ENCODE assay signal across 1 cellular context in the genomic region with DNA sequence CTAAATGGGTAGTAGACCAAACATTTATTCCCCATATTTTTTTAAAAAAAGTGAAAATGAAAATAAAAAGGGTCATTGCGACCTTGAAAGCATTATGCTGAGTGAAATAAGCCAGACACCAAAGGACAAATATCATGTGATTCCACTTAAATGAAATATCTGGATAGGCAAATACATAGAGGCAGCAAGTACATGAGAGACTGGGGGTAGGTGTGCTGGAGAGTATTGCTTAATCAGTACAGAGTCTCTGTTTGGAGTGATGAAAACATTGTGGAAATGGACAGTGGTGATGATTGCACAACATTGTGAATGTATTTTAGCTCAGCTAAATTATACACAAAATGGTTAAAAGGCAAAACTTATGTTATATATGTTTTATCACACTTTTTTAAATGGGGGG.
TF ChIP-seq lines count a peak whose summit lies in the region.

No MANE protein-coding gene starts in this region.

TF ChIP-seq in HepG2, 621 proteins besides CTCF, POLR2A, EP300 and RAD21 (continued from another document and continues in another):
- TF ChIP-seq, protein P1, sequence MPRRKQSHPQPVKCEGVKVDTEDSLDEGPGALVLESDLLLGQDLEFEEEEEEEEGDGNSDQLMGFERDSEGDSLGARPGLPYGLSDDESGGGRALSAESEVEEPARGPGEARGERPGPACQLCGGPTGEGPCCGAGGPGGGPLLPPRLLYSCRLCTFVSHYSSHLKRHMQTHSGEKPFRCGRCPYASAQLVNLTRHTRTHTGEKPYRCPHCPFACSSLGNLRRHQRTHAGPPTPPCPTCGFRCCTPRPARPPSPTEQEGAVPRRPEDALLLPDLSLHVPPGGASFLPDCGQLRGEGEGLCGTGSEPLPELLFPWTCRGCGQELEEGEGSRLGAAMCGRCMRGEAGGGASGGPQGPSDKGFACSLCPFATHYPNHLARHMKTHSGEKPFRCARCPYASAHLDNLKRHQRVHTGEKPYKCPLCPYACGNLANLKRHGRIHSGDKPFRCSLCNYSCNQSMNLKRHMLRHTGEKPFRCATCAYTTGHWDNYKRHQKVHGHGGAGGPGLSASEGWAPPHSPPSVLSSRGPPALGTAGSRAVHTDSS (CRISPR knock-in tag; conservative IDR thresholded peaks at IDR 0.05): no peak
- TF ChIP-seq YEATS2 (CRISPR knock-in tag; IDR thresholded peaks at IDR 0.05; ENCODE audit: borderline replicate concordance) (0 out of 2 replicates have a peak, but pooled peaks have one; percentile 20), CHD4 (IDR thresholded peaks at IDR 0.05; ENCODE audit: borderline replicate concordance, low read length) (0 out of 2 replicates have a peak, but pooled peaks have one; percentile 74), PRMT3 (CRISPR knock-in tag; IDR thresholded peaks at IDR 0.05; ENCODE audit: borderline replicate concordance, low read depth) (no peak), JUND (CRISPR knock-in tag; IDR thresholded peaks at IDR 0.05) (peak; percentile 77), ATF1 (CRISPR knock-in tag; IDR thresholded peaks at IDR 0.05) (peak; percentile 66; the same call in 1 of the 2 replicates), ZNF331 (CRISPR knock-in tag; IDR thresholded peaks at IDR 0.05) (peak; percentile 90; the same call in 1 of the 2 replicates), ZNF335 (CRISPR knock-in tag; IDR thresholded peaks at IDR 0.05) (peak; percentile 83), ZNF556 (CRISPR knock-in tag; IDR thresholded peaks at IDR 0.05; ENCODE audit: borderline replicate concordance) (no peak), SMAD9 (CRISPR knock-in tag; IDR thresholded peaks at IDR 0.05) (no peak), MXI1 (IDR thresholded peaks at IDR 0.05; ENCODE audit: borderline replicate concordance, low read depth, low read length) (no peak), NFE2 (CRISPR knock-in tag; IDR thresholded peaks at IDR 0.05) (no peak), GFI1 (CRISPR knock-in tag; IDR thresholded peaks at IDR 0.05; ENCODE audit: borderline replicate concordance) (peak; percentile 87), EHMT2 (IDR thresholded peaks at IDR 0.05; ENCODE audit: borderline replicate concordance, low read depth, low read length) (peak; percentile 64; the same call in 1 of the 2 replicates), KMT2A (CRISPR knock-in tag; IDR thresholded peaks at IDR 0.05) (no peak)
- TF ChIP-seq, protein P2, sequence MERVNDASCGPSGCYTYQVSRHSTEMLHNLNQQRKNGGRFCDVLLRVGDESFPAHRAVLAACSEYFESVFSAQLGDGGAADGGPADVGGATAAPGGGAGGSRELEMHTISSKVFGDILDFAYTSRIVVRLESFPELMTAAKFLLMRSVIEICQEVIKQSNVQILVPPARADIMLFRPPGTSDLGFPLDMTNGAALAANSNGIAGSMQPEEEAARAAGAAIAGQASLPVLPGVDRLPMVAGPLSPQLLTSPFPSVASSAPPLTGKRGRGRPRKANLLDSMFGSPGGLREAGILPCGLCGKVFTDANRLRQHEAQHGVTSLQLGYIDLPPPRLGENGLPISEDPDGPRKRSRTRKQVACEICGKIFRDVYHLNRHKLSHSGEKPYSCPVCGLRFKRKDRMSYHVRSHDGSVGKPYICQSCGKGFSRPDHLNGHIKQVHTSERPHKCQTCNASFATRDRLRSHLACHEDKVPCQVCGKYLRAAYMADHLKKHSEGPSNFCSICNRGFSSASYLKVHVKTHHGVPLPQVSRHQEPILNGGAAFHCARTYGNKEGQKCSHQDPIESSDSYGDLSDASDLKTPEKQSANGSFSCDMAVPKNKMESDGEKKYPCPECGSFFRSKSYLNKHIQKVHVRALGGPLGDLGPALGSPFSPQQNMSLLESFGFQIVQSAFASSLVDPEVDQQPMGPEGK (CRISPR knock-in tag; IDR thresholded peaks at IDR 0.05): peak; percentile 79
- TF ChIP-seq, protein P3, sequence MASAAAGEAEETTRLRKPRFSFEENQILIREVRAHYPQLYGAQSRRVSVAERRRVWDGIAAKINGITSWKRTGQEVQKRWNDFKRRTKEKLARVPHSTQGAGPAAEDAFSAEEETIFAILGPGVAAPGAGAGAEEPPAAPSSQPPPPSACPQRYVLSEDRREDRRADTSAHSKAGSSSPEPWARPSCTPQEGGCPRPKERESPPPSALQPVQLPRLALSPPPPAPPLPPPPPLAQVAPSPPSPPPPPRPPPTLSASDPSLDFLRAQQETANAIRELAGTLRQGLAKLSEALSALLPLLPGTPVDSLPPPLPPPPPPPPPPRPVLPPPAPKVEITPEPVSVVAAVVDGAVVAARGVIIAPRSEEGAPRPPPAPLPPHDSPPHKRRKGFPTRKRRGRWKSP (CRISPR knock-in tag; IDR thresholded peaks at IDR 0.05): no peak
- TF ChIP-seq, protein P4, sequence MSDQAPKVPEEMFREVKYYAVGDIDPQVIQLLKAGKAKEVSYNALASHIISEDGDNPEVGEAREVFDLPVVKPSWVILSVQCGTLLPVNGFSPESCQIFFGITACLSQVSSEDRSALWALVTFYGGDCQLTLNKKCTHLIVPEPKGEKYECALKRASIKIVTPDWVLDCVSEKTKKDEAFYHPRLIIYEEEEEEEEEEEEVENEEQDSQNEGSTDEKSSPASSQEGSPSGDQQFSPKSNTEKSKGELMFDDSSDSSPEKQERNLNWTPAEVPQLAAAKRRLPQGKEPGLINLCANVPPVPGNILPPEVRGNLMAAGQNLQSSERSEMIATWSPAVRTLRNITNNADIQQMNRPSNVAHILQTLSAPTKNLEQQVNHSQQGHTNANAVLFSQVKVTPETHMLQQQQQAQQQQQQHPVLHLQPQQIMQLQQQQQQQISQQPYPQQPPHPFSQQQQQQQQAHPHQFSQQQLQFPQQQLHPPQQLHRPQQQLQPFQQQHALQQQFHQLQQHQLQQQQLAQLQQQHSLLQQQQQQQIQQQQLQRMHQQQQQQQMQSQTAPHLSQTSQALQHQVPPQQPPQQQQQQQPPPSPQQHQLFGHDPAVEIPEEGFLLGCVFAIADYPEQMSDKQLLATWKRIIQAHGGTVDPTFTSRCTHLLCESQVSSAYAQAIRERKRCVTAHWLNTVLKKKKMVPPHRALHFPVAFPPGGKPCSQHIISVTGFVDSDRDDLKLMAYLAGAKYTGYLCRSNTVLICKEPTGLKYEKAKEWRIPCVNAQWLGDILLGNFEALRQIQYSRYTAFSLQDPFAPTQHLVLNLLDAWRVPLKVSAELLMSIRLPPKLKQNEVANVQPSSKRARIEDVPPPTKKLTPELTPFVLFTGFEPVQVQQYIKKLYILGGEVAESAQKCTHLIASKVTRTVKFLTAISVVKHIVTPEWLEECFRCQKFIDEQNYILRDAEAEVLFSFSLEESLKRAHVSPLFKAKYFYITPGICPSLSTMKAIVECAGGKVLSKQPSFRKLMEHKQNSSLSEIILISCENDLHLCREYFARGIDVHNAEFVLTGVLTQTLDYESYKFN (CRISPR knock-in tag; conservative IDR thresholded peaks at IDR 0.05): peak; percentile 90
- TF ChIP-seq, protein P5, sequence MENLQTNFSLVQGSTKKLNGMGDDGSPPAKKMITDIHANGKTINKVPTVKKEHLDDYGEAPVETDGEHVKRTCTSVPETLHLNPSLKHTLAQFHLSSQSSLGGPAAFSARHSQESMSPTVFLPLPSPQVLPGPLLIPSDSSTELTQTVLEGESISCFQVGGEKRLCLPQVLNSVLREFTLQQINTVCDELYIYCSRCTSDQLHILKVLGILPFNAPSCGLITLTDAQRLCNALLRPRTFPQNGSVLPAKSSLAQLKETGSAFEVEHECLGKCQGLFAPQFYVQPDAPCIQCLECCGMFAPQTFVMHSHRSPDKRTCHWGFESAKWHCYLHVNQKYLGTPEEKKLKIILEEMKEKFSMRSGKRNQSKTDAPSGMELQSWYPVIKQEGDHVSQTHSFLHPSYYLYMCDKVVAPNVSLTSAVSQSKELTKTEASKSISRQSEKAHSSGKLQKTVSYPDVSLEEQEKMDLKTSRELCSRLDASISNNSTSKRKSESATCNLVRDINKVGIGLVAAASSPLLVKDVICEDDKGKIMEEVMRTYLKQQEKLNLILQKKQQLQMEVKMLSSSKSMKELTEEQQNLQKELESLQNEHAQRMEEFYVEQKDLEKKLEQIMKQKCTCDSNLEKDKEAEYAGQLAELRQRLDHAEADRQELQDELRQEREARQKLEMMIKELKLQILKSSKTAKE (CRISPR knock-in tag; IDR thresholded peaks at IDR 0.05; ENCODE audit: borderline replicate concordance): peak; percentile 69; the same call in 1 of the 2 replicates
- TF ChIP-seq, protein P6, sequence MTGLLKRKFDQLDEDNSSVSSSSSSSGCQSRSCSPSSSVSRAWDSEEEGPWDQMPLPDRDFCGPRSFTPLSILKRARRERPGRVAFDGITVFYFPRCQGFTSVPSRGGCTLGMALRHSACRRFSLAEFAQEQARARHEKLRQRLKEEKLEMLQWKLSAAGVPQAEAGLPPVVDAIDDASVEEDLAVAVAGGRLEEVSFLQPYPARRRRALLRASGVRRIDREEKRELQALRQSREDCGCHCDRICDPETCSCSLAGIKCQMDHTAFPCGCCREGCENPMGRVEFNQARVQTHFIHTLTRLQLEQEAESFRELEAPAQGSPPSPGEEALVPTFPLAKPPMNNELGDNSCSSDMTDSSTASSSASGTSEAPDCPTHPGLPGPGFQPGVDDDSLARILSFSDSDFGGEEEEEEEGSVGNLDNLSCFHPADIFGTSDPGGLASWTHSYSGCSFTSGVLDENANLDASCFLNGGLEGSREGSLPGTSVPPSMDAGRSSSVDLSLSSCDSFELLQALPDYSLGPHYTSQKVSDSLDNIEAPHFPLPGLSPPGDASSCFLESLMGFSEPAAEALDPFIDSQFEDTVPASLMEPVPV (CRISPR knock-in tag; IDR thresholded peaks at IDR 0.05): no peak
- TF ChIP-seq, protein P7, sequence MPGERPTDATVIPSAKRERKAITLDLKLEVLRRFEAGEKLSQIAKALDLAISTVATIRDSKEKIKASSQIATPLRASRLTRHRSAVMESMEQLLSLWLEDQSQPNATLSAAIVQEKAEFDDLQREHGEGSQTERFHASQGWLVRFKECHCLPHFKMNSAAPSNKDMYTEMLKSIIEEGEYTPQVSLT (CRISPR knock-in tag; IDR thresholded peaks at IDR 0.05; ENCODE audit: borderline replicate concordance, low read depth): no peak
- TF ChIP-seq, protein P8, sequence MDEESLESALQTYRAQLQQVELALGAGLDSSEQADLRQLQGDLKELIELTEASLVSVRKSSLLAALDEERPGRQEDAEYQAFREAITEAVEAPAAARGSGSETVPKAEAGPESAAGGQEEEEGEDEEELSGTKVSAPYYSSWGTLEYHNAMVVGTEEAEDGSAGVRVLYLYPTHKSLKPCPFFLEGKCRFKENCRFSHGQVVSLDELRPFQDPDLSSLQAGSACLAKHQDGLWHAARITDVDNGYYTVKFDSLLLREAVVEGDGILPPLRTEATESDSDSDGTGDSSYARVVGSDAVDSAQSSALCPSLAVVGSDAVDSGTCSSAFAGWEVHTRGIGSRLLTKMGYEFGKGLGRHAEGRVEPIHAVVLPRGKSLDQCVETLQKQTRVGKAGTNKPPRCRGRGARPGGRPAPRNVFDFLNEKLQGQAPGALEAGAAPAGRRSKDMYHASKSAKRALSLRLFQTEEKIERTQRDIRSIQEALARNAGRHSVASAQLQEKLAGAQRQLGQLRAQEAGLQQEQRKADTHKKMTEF (CRISPR knock-in tag; IDR thresholded peaks at IDR 0.05): peak; percentile 86; the same call in 1 of the 2 replicates
- TF ChIP-seq, protein P9, sequence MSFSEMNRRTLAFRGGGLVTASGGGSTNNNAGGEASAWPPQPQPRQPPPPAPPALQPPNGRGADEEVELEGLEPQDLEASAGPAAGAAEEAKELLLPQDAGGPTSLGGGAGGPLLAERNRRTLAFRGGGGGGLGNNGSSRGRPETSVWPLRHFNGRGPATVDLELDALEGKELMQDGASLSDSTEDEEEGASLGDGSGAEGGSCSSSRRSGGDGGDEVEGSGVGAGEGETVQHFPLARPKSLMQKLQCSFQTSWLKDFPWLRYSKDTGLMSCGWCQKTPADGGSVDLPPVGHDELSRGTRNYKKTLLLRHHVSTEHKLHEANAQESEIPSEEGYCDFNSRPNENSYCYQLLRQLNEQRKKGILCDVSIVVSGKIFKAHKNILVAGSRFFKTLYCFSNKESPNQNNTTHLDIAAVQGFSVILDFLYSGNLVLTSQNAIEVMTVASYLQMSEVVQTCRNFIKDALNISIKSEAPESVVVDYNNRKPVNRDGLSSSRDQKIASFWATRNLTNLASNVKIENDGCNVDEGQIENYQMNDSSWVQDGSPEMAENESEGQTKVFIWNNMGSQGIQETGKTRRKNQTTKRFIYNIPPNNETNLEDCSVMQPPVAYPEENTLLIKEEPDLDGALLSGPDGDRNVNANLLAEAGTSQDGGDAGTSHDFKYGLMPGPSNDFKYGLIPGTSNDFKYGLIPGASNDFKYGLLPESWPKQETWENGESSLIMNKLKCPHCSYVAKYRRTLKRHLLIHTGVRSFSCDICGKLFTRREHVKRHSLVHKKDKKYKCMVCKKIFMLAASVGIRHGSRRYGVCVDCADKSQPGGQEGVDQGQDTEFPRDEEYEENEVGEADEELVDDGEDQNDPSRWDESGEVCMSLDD (CRISPR knock-in tag; IDR thresholded peaks at IDR 0.05; ENCODE audit: borderline replicate concordance): no peak
- TF ChIP-seq, protein P10, sequence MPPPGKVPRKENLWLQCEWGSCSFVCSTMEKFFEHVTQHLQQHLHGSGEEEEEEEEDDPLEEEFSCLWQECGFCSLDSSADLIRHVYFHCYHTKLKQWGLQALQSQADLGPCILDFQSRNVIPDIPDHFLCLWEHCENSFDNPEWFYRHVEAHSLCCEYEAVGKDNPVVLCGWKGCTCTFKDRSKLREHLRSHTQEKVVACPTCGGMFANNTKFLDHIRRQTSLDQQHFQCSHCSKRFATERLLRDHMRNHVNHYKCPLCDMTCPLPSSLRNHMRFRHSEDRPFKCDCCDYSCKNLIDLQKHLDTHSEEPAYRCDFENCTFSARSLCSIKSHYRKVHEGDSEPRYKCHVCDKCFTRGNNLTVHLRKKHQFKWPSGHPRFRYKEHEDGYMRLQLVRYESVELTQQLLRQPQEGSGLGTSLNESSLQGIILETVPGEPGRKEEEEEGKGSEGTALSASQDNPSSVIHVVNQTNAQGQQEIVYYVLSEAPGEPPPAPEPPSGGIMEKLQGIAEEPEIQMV (CRISPR knock-in tag; IDR thresholded peaks at IDR 0.05; ENCODE audit: low read depth): no peak
- TF ChIP-seq, protein P11, sequence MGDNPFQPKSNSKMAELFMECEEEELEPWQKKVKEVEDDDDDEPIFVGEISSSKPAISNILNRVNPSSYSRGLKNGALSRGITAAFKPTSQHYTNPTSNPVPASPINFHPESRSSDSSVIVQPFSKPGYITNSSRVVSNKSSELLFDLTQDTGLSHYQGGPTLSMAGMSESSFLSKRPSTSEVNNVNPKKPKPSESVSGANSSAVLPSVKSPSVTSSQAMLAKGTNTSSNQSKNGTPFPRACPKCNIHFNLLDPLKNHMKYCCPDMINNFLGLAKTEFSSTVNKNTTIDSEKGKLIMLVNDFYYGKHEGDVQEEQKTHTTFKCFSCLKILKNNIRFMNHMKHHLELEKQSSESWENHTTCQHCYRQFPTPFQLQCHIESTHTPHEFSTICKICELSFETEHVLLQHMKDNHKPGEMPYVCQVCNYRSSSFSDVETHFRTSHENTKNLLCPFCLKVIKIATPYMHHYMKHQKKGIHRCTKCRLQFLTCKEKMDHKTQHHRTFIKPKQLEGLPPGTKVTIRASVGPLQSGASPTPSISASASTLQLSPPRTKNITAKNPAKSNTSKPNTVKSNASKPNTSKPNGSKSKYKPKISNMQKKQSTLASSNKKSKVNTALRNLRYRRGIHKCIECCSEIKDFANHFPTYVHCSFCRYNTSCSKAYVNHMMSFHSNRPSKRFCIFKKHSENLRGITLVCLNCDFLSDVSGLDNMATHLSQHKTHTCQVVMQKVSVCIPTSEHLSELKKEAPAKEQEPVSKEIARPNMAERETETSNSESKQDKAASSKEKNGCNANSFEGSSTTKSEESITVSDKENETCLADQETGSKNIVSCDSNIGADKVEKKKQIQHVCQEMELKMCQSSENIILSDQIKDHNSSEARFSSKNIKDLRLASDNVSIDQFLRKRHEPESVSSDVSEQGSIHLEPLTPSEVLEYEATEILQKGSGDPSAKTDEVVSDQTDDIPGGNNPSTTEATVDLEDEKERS (CRISPR knock-in tag; IDR thresholded peaks at IDR 0.05): peak; percentile 64; the same call in 1 of the 2 replicates
